Comparison of ENCODE assay signal across 21 cellular contexts in genomic region chr12:57875753-57876547, GRCh38. TPM values are rescaled to one million over a fixed set of nuclear protein-coding genes. Genes with fewer than 3 reads are reported as not detected.
DNase-seq lines count a peak whose midpoint lies in the region; ATAC-seq and TF ChIP-seq lines count a peak whose summit lies in the region.
"Had no signal": no experiment of that assay in that cellular context is flagged by ENCODE, and none has a peak within 500 bp of the region (broad histone marks: within the 10 kb centered on the region; RNA-seq: fewer than 3 reads in every experiment).

No MANE protein-coding gene starts in this region.

- H3K27ac ChIP-seq in ACC112 (ENCODE audit: low read depth, low read length) (no peak overlapping the region), IMR-90 (ENCODE audit: insufficient read depth, low read length) (no peak overlapping the region), osteoblast (ENCODE audit: low read depth, low read length) (peak overlapping the region; percentile 32)
- H3K27ac ChIP-seq: body of pancreas had no signal

- H3K9me1 ChIP-seq in IMR-90 (ENCODE audit: insufficient read depth, low read length) = no peaks in the 10 kb centered on the region

- H3K4me2 ChIP-seq in IMR-90 (ENCODE audit: low read depth, low read length) (peak overlapping the region; percentile 41), osteoblast (ENCODE audit: insufficient read depth, low read length) (peak overlapping the region; percentile 84)

- H4K91ac ChIP-seq in IMR-90 (ENCODE audit: insufficient read depth, low read depth, low read length) = no peak overlapping the region

- ATAC-seq in IMR-90 (ENCODE audit: low read depth) (peak; percentile 65), GM21528 (IDR thresholded peaks at IDR 0.05; ENCODE audit: low FRiP score, unreplicated experiment) (no peak), GM21360 (IDR thresholded peaks at IDR 0.05; ENCODE audit: unreplicated experiment) (no peak)
- ATAC-seq: activated naive CD4-positive, alpha-beta T cell treated with anti-CD3 and anti-CD28 coated beads, Interleukin-2, amount 50 U/mL, for 72 hours; body of pancreas; GM12878; HCT116 had no signal

- no peaks in the 10 kb centered on the region for H3K79me1 ChIP-seq in IMR-90 (ENCODE audit: low read depth in 1 of 2, low read length in 2 of 2)

- in situ Hi-C loops in IMR-90 (cut with MboI; ENCODE audit: low sequenced_read_pairs) = no loop called here

- TF ChIP-seq CTCF in IMR-90 (conservative IDR thresholded peaks at IDR 0.05; ENCODE audit: low read depth, low read length) = no peak
- no peak for TF ChIP-seq CTCF in choroid plexus epithelial cell (conservative IDR thresholded peaks at IDR 0.05; ENCODE audit: low read depth, low read length)
- no peak for TF ChIP-seq CTCF in osteoblast (IDR thresholded peaks at IDR 0.05; ENCODE audit: extremely low read depth, low read depth, low read length)

- no TSS peak for BruUV-seq in IMR-90 (replicated peaks; lab: Mats Ljungman, UMichigan)

- no peak for TF ChIP-seq RAD21 in IMR-90 (IDR thresholded peaks at IDR 0.05; ENCODE audit: low read length)

- H2BK15ac ChIP-seq in IMR-90 (ENCODE audit: low read depth, low read length) = no peak overlapping the region

- 0 out of 2 replicates have a peak overlapping the region, but pooled peaks have one; percentile 2 for H3K4ac ChIP-seq in IMR-90 (ENCODE audit: low read depth, low read length)

- 0 out of 2 replicates have a peak overlapping the region, but pooled peaks have one; percentile 38 for H3K23ac ChIP-seq in IMR-90 (ENCODE audit: low read depth, low read length)

- H3K79me2 ChIP-seq in ACC112 (ENCODE audit: control insufficient read depth, insufficient read depth, low read length, unreplicated experiment) (no peaks in the 10 kb centered on the region), osteoblast (ENCODE audit: insufficient read depth, low read length) (no peaks in the 10 kb centered on the region)

- no peaks in the 10 kb centered on the region for H3K4me1 ChIP-seq in ACC112 (ENCODE audit: control insufficient read depth, insufficient read depth, low read length, unreplicated experiment)
- H3K4me1 ChIP-seq in IMR-90 (ENCODE audit: control insufficient read depth, insufficient read depth, low read length) = 0 out of 2 replicates have a peak, but pooled peaks cover 2% of the 10 kb centered on the region
- peaks cover 7% of the 10 kb centered on the region for H3K4me1 ChIP-seq in osteoblast (ENCODE audit: insufficient read depth, low read length)
- H3K4me1 ChIP-seq: body of pancreas had no signal

- H3K18ac ChIP-seq in IMR-90 (ENCODE audit: low read depth, low read length) = no peak overlapping the region

- no peak overlapping the region for H4K5ac ChIP-seq in IMR-90 (ENCODE audit: low read depth, low read length)

- peak overlapping the region; percentile 30 for H2AFZ ChIP-seq in ACC112 (ENCODE audit: low read length, unreplicated experiment)
- peak overlapping the region; percentile 14 for H2AFZ ChIP-seq in IMR-90 (replicated peaks; ENCODE audit: low read length, poor library complexity)
- H2AFZ ChIP-seq in osteoblast (ENCODE audit: low read length) = peak overlapping the region; percentile 90

- H3K9me3 ChIP-seq in IMR-90 (ENCODE audit: control insufficient read depth, insufficient read depth, low read length) (no peaks in the 10 kb centered on the region), osteoblast (ENCODE audit: low read depth, low read length) (no peaks in the 10 kb centered on the region)
- H3K9me3 ChIP-seq: body of pancreas had no signal

- no peak overlapping the region for H2BK5ac ChIP-seq in IMR-90 (ENCODE audit: low read depth, low read length, poor library complexity, severe bottlenecking)

- H3K36me3 ChIP-seq in ACC112 (ENCODE audit: insufficient read depth, low read length) (no peaks in the 10 kb centered on the region), IMR-90 (ENCODE audit: control insufficient read depth, insufficient read depth, low read length) (no peaks in the 10 kb centered on the region), osteoblast (ENCODE audit: insufficient read depth, low read length) (no peaks in the 10 kb centered on the region)

- dilution Hi-C loops in IMR-90 (cut with HindIII; ENCODE audit: low sequenced_read_pairs, unreplicated experiment) = no loop called here

- POLR2A ChIA-PET in IMR-90 (lab: Charles Lee; ENCODE audit: unreplicated experiment) = interaction anchor here (0.9 to 1.0 kb wide), 2 partner anchors 13 to 14 kb away, joined by 3 to 4 read pairs; no protein-coding TSS in a partner anchor

- H3K9ac ChIP-seq in IMR-90 (ENCODE audit: low read depth, low read length) = no peak overlapping the region

- H3K4me3 ChIP-seq in ACC112 (ENCODE audit: low read depth, low read length) = no peak overlapping the region
- no peak overlapping the region for H3K4me3 ChIP-seq in IMR-90 (ENCODE audit: insufficient read depth, low read depth, low read length)
- no peak overlapping the region for H3K4me3 ChIP-seq in choroid plexus epithelial cell (ENCODE audit: low read depth, low read length)
- peak overlapping the region; percentile 52 for H3K4me3 ChIP-seq in osteoblast (ENCODE audit: insufficient read depth, low read length)
- H3K4me3 ChIP-seq: body of pancreas, GM12878 had no signal

- H2BK20ac ChIP-seq in IMR-90 (ENCODE audit: low read depth, low read length) = peak overlapping the region; percentile 11; the same call in 1 of the 2 replicates

- CTCF ChIA-PET in IMR-90 (lab: Yijun Ruan, JAX) = interaction anchor here (0.7 to 1.2 kb wide), 2 partner anchors 21 to 573 kb away, joined by 4 read pairs; no protein-coding TSS in a partner anchor

- H4K20me1 ChIP-seq in IMR-90 (ENCODE audit: insufficient read depth, low read length) = no peaks in the 10 kb centered on the region
- H4K20me1 ChIP-seq in osteoblast (ENCODE audit: insufficient read depth, low read length) = no peaks in the 10 kb centered on the region

- no peak overlapping the region for H2BK120ac ChIP-seq in IMR-90 (ENCODE audit: low read depth, low read length)

- DNase-seq in IMR-90 (no peak), choroid plexus epithelial cell (ENCODE audit: low read depth) (peak; percentile 39), osteoblast (ENCODE audit: insufficient read length, low spot score, missing footprints) (peak; percentile 59), NCI-H187 (lab: John Stamatoyannopoulos, UW) (no peak), AG20443 (ENCODE audit: low spot score) (no peak)
- DNase-seq: activated CD4-positive, CD25-positive, alpha-beta regulatory T cell treated with anti-CD3 and anti-CD28 coated beads, Interleukin-2, amount 50 U/mL, for 72 hours; body of pancreas; CD4-positive, CD25-positive, alpha-beta regulatory T cell; DMS 273 treated with DMSO at 0.1 percent for 48 hours; endodermal cell; GF-D8; immature natural killer cell; Kasumi-1; NCI-H1105 treated with DMSO at 0.1 percent for 48 hours; NCI-H524 treated with DMSO at 0.1 percent for 48 hours had no signal

- no peak overlapping the region for H3K56ac ChIP-seq in IMR-90 (ENCODE audit: extremely low read depth, insufficient read depth, low read length)

- no peak overlapping the region for H2AK5ac ChIP-seq in IMR-90 (ENCODE audit: low read depth, low read length)

- peak overlapping the region; percentile 34 for H3K14ac ChIP-seq in IMR-90 (replicated peaks; ENCODE audit: low read depth, low read length)

- no peak for TF ChIP-seq POLR2A in IMR-90 (IDR thresholded peaks at IDR 0.05; ENCODE audit: low read depth, low read length)

- intact Hi-C loops in IMR-90 (cut with micrococcal nuclease) = no loop called here

- H3K27me3 ChIP-seq in ACC112 (ENCODE audit: insufficient read depth, low read length) = no peaks in the 10 kb centered on the region
- no peaks in the 10 kb centered on the region for H3K27me3 ChIP-seq in IMR-90 (ENCODE audit: control insufficient read depth, insufficient read depth, low read length)
- H3K27me3 ChIP-seq in osteoblast (ENCODE audit: insufficient read depth, low read length) = no peaks in the 10 kb centered on the region
- H3K27me3 ChIP-seq: body of pancreas had no signal

- H4K8ac ChIP-seq in IMR-90 (ENCODE audit: low read depth in 2 of 2, low read length in 2 of 2) = peak overlapping the region in 1 of 2 experiments; percentile 54; a peak in 2 of 4 replicates

- H2AK9ac ChIP-seq in IMR-90 (replicated peaks; ENCODE audit: low read depth, low read length, poor library complexity) = no peak overlapping the region

- 79% methylated on average over 2 of the region's 5 CpGs; no CpG with 5 or more reads in 1 of the 2 experiments for WGBS in IMR-90 (ENCODE audit: extremely low coverage in 2 of 2, insufficient read length in 1 of 2), 2 experiments

TF ChIP-seq in IMR-90, 13 proteins besides CTCF, POLR2A, EP300 and RAD21:
- no peak for TF ChIP-seq SMC3 (IDR thresholded peaks at IDR 0.05; ENCODE audit: low read depth, low read length)
- no peak for TF ChIP-seq CHD1 (IDR thresholded peaks at IDR 0.05; ENCODE audit: low read depth, low read length)
- no peak for TF ChIP-seq MAFK (IDR thresholded peaks at IDR 0.05; ENCODE audit: low read depth, low read length)
- no peak for TF ChIP-seq USF2 (IDR thresholded peaks at IDR 0.05; ENCODE audit: low read depth, low read length)
- TF ChIP-seq RCOR1 (IDR thresholded peaks at IDR 0.05; ENCODE audit: insufficient replicate concordance, low read length) = no peak
- TF ChIP-seq CEBPB (IDR thresholded peaks at IDR 0.05; ENCODE audit: low read depth, low read length) = no peak
- no peak for TF ChIP-seq BHLHE40 (IDR thresholded peaks at IDR 0.05; ENCODE audit: low read depth, low read length)

RNA-seq across cellular contexts. Expression of gene CTDSP2, which starts 29.4 kb away (rescaled TPM):
- total RNA-seq in IMR-90 (2012; rRNA removed) (79.4 and 114 TPM in 2 replicates), osteoblast (105 and 116 TPM in 2 replicates)
- polyA plus RNA-seq in IMR-90 (2012; rRNA removed) = 150 and 156 TPM in 2 replicates
- polyA plus RNA-seq in IMR-90 (2012; cell fraction: cytosol; rRNA removed) = 134 and 187 TPM in 2 replicates
- polyA plus RNA-seq in IMR-90 (2012; cell fraction: nucleus; rRNA removed; ENCODE audit: low replicate concordance) = 152 and 213 TPM in 2 replicates

RNA-seq across cellular contexts. Expression of gene AVIL, which starts 57.4 kb away (rescaled TPM):
- total RNA-seq in IMR-90 (2012; rRNA removed) = 1.1 and 1.3 TPM in 2 replicates
- polyA plus RNA-seq in IMR-90 (2012; rRNA removed) = 2.1 and 2.5 TPM in 2 replicates
- 0.37 and 0.42 TPM in 2 replicates for polyA plus RNA-seq in IMR-90 (2012; cell fraction: cytosol; rRNA removed)
- polyA plus RNA-seq in IMR-90 (2012; cell fraction: nucleus; rRNA removed; ENCODE audit: low replicate concordance) = 8.3 and 25.0 TPM in 2 replicates
- total RNA-seq in osteoblast = 5.4 and 7.1 TPM in 2 replicates

Comparison
In these comparisons a context has a peak if more than half of its experiments do, and no peak if none do; other contexts are left out.
1. H2AFZ ChIP-seq: peak in every context shown above with its lines; median percentile 90 in osteoblast; 30 in ACC112; 14 in IMR-90.
2. DNase-seq: peak in choroid plexus epithelial cell (single experiment) and osteoblast (single experiment); none in IMR-90 (single experiment), NCI-H187 (0 of 2) and AG20443 (single experiment).